Comparison of ENCODE assay signal across 13 cellular contexts in genomic region chr1:27591622-27592021, GRCh38. TPM values are rescaled to one million over a fixed set of nuclear protein-coding genes. Genes with fewer than 3 reads are reported as not detected.
DNase-seq lines count a peak whose midpoint lies in the region; ATAC-seq, FAIRE-seq and TF ChIP-seq lines count a peak whose summit lies in the region.
"Had no signal": no experiment of that assay in that cellular context is flagged by ENCODE, and none has a peak within 500 bp of the region (broad histone marks: within the 10 kb centered on the region; RNA-seq: fewer than 3 reads in every experiment).

No MANE protein-coding gene starts in this region.

- TF ChIP-seq POLR2A in A549 (IDR thresholded peaks at IDR 0.05; ENCODE audit: low read length) (no peak), K562 (conservative IDR thresholded peaks at IDR 0.05) (no peak)

- TF ChIP-seq CTCF in A549 (IDR thresholded peaks at IDR 0.05) = no peak
- TF ChIP-seq CTCF in K562 (IDR thresholded peaks at IDR 0.05 in 2 of 3, conservative IDR thresholded peaks at IDR 0.05 in 1 of 3; ENCODE audit: insufficient read depth in 2 of 3, low read depth in 1 of 3, low read length in 3 of 3) = no peak

- H3K27ac Mint-ChIP-seq in natural killer cell treated with Interleukin-12 subunit alpha and Interleukin-12 subunit beta and Interleukin-15 and Interleukin-18, amount 100 ng/mL, for 72 hours = no peak overlapping the region
- H3K27ac Mint-ChIP-seq: activated naive CD4-positive, alpha-beta T cell treated with anti-CD3 and anti-CD28 coated beads, Interleukin-2, amount 10 ng/mL, durations not matched to agents 7 days and 5 days; nephron progenitor cell had no signal

- TF ChIP-seq EP300 in A549 (IDR thresholded peaks at IDR 0.05) (no peak), Ishikawa (IDR thresholded peaks at IDR 0.05; ENCODE audit: borderline replicate concordance) (no peak), K562 (IDR thresholded peaks at IDR 0.05; ENCODE audit: low read length) (no peak)

- H3K36me3 ChIP-seq in K562 (ENCODE audit: control insufficient read depth, insufficient read depth, low read length) (peaks cover 48% of the 10 kb centered on the region; the same call in 2 of the 3 replicates), muscle layer of colon (ENCODE audit: insufficient read depth, low read length) (peaks cover 13% of the 10 kb centered on the region)

- DNase-seq in A549 (ENCODE audit: low read depth in 1 of 2, low spot score in 1 of 2) (no peak), K562 (ENCODE audit: extremely low read depth in 1 of 4, low spot score in 3 of 4) (no peak), glomerular visceral epithelial cell (ENCODE audit: extremely low spot score) (no peak)
- no peak for DNase-seq in natural killer cell treated with Interleukin-12 subunit alpha and Interleukin-12 subunit beta and Interleukin-15 and Interleukin-18, amount 100 ng/mL, for 72 hours (ENCODE audit: low spot score)
- no peak for DNase-seq in activated CD4-positive, alpha-beta T cell treated with anti-CD3 and anti-CD28 coated beads for 48 hours
- DNase-seq: activated naive CD4-positive, alpha-beta T cell treated with anti-CD3 and anti-CD28 coated beads, Interleukin-2, amount 10 ng/mL, durations not matched to agents 7 days and 5 days; cortex of kidney; foreskin melanocyte; nephron progenitor cell had no signal

- peak overlapping the region in 1 of 2 experiments; percentile 84; a peak in 3 of 6 replicates for H3K27ac ChIP-seq in A549
- H3K27ac ChIP-seq in K562 (ENCODE audit: extremely low read depth, low read depth, low read length) = no peak overlapping the region
- H3K27ac ChIP-seq in muscle layer of colon (ENCODE audit: low read depth, low read length) = peak overlapping the region; percentile 46

- H3K4me1 Mint-ChIP-seq in natural killer cell treated with Interleukin-12 subunit alpha and Interleukin-12 subunit beta and Interleukin-15 and Interleukin-18, amount 100 ng/mL, for 72 hours (ENCODE audit: low read depth in 2 of 2) = no peaks in the 10 kb centered on the region

- TF ChIP-seq RAD21 in A549 (conservative IDR thresholded peaks at IDR 0.05 in 1 of 2, IDR thresholded peaks at IDR 0.05 in 1 of 2) = no peak
- TF ChIP-seq RAD21 in Ishikawa (IDR thresholded peaks at IDR 0.05; ENCODE audit: low read depth) = no peak
- TF ChIP-seq RAD21 in K562 (CRISPR knock-in tag; conservative IDR thresholded peaks at IDR 0.05 in 1 of 2, IDR thresholded peaks at IDR 0.05 in 1 of 2) = no peak

- H3K9ac ChIP-seq in K562 (ENCODE audit: insufficient read depth in 1 of 2, low read depth in 2 of 2, low read length in 2 of 2) (peak overlapping the region in 1 of 2 experiments; percentile 80; a peak in 2 of 4 replicates), muscle layer of colon (ENCODE audit: low read length) (no peak overlapping the region)

- no peak for FAIRE-seq in A549 (lab: Jason Lieb, UNC)
- no peak for FAIRE-seq in K562 (lab: Jason Lieb, UNC)

- H3K36me3 Mint-ChIP-seq in natural killer cell treated with Interleukin-12 subunit alpha and Interleukin-12 subunit beta and Interleukin-15 and Interleukin-18, amount 100 ng/mL, for 72 hours = no peaks in the 10 kb centered on the region
- H3K36me3 Mint-ChIP-seq: activated naive CD4-positive, alpha-beta T cell treated with anti-CD3 and anti-CD28 coated beads, Interleukin-2, amount 10 ng/mL, durations not matched to agents 7 days and 5 days had no signal

- BruUV-seq in K562 (replicated peaks; lab: Mats Ljungman, UMichigan) = no TSS peak

- in situ Hi-C loops in K562 (cut with MboI) = no loop called here

- CTCF ChIA-PET in A549 (lab: Yijun Ruan, JAX) (interaction anchor here (0.6 to 23.7 kb wide), 6 partner anchors 9 to 189 kb away, joined by 3 to 314 read pairs (median 4); no protein-coding TSS in a partner anchor), K562 (lab: Yijun Ruan, JAX; ENCODE audit: low intra/inter-chr PET ratio) (no interaction called here)

- ATAC-seq in A549 = no peak
- ATAC-seq in K562 = no peak
- no peak for ATAC-seq in GM18909 (IDR thresholded peaks at IDR 0.05; ENCODE audit: poor library complexity, unreplicated experiment)
- ATAC-seq in natural killer cell treated with Interleukin-12 subunit alpha and Interleukin-12 subunit beta and Interleukin-15 and Interleukin-18, amount 100 ng/mL, for 72 hours = no peak

- peaks cover 69% of the 10 kb centered on the region for H3K79me2 ChIP-seq in K562 (ENCODE audit: control insufficient read depth, insufficient read depth, low read length)

- H4K20me1 ChIP-seq in K562 (replicated peaks; ENCODE audit: control insufficient read depth, insufficient read depth, low read length) = peaks cover 44% of the 10 kb centered on the region

- H3K4me3 ChIP-seq in A549 (no peak overlapping the region), K562 (no peak overlapping the region), muscle layer of colon (ENCODE audit: low read depth in 1 of 2, low read length in 2 of 2) (no peak overlapping the region)

- H3K4me2 ChIP-seq in A549 = peak overlapping the region; percentile 60
- no peak overlapping the region for H3K4me2 ChIP-seq in K562 (ENCODE audit: insufficient read depth, low read length)

- H3K27me3 Mint-ChIP-seq in natural killer cell treated with Interleukin-12 subunit alpha and Interleukin-12 subunit beta and Interleukin-15 and Interleukin-18, amount 100 ng/mL, for 72 hours = no peaks in the 10 kb centered on the region
- H3K27me3 Mint-ChIP-seq: activated naive CD4-positive, alpha-beta T cell treated with anti-CD3 and anti-CD28 coated beads, Interleukin-2, amount 10 ng/mL, durations not matched to agents 7 days and 5 days had no signal

- intact Hi-C loops in K562 (cut with micrococcal nuclease) = no loop called here

- H3K27me3 ChIP-seq in K562 (ENCODE audit: control insufficient read depth in 2 of 2, insufficient read depth in 2 of 2, low read length in 2 of 2) (no peaks in the 10 kb centered on the region), muscle layer of colon (ENCODE audit: control insufficient read depth in 1 of 2, insufficient read depth in 2 of 2, low read length in 2 of 2) (no peaks in the 10 kb centered on the region)

- WGBS in A549 (ENCODE audit: missing lambda C conversion rate) = 82% methylated on average over 4 of the region's 4 CpGs
- 82% methylated on average over 4 of the region's 4 CpGs for WGBS in K562 (ENCODE audit: insufficient coverage, low coverage, missing lambda C conversion rate)

- H2AFZ ChIP-seq in K562 (ENCODE audit: low read depth, low read length) = no peak overlapping the region

- H3K9me3 ChIP-seq in A549 (no peaks in the 10 kb centered on the region), K562 (replicated peaks; ENCODE audit: control insufficient read depth, insufficient read depth, low read depth, low read length) (no peaks in the 10 kb centered on the region), muscle layer of colon (ENCODE audit: low read length) (no peaks in the 10 kb centered on the region)

- H3K9me3 Mint-ChIP-seq in natural killer cell treated with Interleukin-12 subunit alpha and Interleukin-12 subunit beta and Interleukin-15 and Interleukin-18, amount 100 ng/mL, for 72 hours = no peaks in the 10 kb centered on the region
- H3K9me3 Mint-ChIP-seq: activated naive CD4-positive, alpha-beta T cell treated with anti-CD3 and anti-CD28 coated beads, Interleukin-2, amount 10 ng/mL, durations not matched to agents 7 days and 5 days; nephron progenitor cell had no signal

- POLR2A ChIA-PET in A549 (lab: Yijun Ruan, JAX) (no interaction called here), K562 (lab: Yijun Ruan, JAX) (interaction anchor here (0.6 to 4.5 kb wide), 3 partner anchors 9 to 294 kb away, joined by 3 to 28 read pairs (median 3); no protein-coding TSS in a partner anchor)

- H3K4me1 ChIP-seq in A549 = peaks cover 48% of the 10 kb centered on the region
- peaks cover 17 to 64% of the 10 kb centered on the region in 2 experiments for H3K4me1 ChIP-seq in K562 (replicated peaks in 1 of 2; ENCODE audit: control insufficient read depth in 2 of 2, insufficient read depth in 2 of 2, low read length in 2 of 2)
- peaks cover 96% of the 10 kb centered on the region for H3K4me1 ChIP-seq in muscle layer of colon (ENCODE audit: insufficient read depth, low read length)

- H3K4me3 Mint-ChIP-seq in natural killer cell treated with Interleukin-12 subunit alpha and Interleukin-12 subunit beta and Interleukin-15 and Interleukin-18, amount 100 ng/mL, for 72 hours = no peak overlapping the region
- H3K4me3 Mint-ChIP-seq: activated naive CD4-positive, alpha-beta T cell treated with anti-CD3 and anti-CD28 coated beads, Interleukin-2, amount 10 ng/mL, durations not matched to agents 7 days and 5 days; nephron progenitor cell had no signal

- H3K9me1 ChIP-seq in K562 (ENCODE audit: control insufficient read depth, insufficient read depth, low read length) = peaks cover 10% of the 10 kb centered on the region

RNA-seq across cellular contexts. Expression of gene AHDC1, which starts 12.3 kb away (rescaled TPM):
- polyA plus RNA-seq in A549 (2011; rRNA removed) = 1.3 and 2.6 TPM in 2 replicates
- polyA plus RNA-seq in A549 (2012; cell fraction: cytosol; rRNA removed) = 5.0 and 6.2 TPM in 2 replicates
- polyA plus RNA-seq in A549 (2012; cell fraction: nucleus; rRNA removed) = 12.9 and 17.1 TPM in 2 replicates
- 9.8 to 11.5 TPM (median 10.0 TPM) in 3 replicates for polyA plus RNA-seq in A549 (2017; fragmentation: RNase III; extraction: RNeasy Plus Mini Kit Qiagen cat#74134 plus additional on column Dnase treatment)
- 2.9 and 3.6 TPM in 2 replicates for polyA minus RNA-seq in A549 (2011; rRNA and poly(A)+ RNA removed)
- total RNA-seq in K562 (2011; cell fraction: chromatin; rRNA removed; ENCODE audit: low replicate concordance) = 62.5 and 101 TPM in 2 replicates
- total RNA-seq in K562 (2011; cell fraction: nucleolus; rRNA removed) = 36.7 and 38.9 TPM in 2 replicates
- total RNA-seq in K562 (2011; cell fraction: nucleoplasm; rRNA removed) = 49.2 and 72.8 TPM in 2 replicates
- total RNA-seq in K562 (2014; rRNA removed) = 7.9 and 12.5 TPM in 2 replicates
- total RNA-seq in K562 (2014; rRNA removed; fragmentation: Illumina TruSeq; extraction: Trizol) = 3.6 and 4.6 TPM in 2 replicates
- total RNA-seq in K562 (2015; rRNA removed; fragmentation: Illumina TruSeq; extraction: Trizol) = 4.7 and 4.8 TPM in 2 replicates
- total RNA-seq in K562 (2021) = 36.4 and 37.8 TPM in 2 replicates
- polyA plus RNA-seq in K562 (2011; rRNA removed) = 3.1 and 4.2 TPM in 2 replicates
- polyA plus RNA-seq in K562 (2011; cell fraction: cytosol; rRNA removed) = 2.3 and 3.9 TPM in 2 replicates
- 13.3 and 21.8 TPM in 2 replicates for polyA plus RNA-seq in K562 (2011; cell fraction: nucleus; rRNA removed)
- polyA plus RNA-seq in K562 (2012) = 13.7 and 18.2 TPM in 2 replicates
- polyA plus RNA-seq in K562 (2014; fragmentation: Illumina TruSeq; extraction: Trizol) = 5.4 and 9.5 TPM in 2 replicates
- polyA plus RNA-seq in K562 (2014; fragmentation: Nextera tagmentation; extraction: Ambion mirVana) = under 1 TPM; 0.21 to 0.59 TPM
- polyA plus RNA-seq in K562 (2014; rRNA removed) = 8.5 and 9.0 TPM in 2 replicates
- 3.7 and 9.1 TPM in 2 replicates for polyA minus RNA-seq in K562 (2011; rRNA and poly(A)+ RNA removed)
- 12.2 and 15.2 TPM in 2 replicates for polyA minus RNA-seq in K562 (2011; cell fraction: cytosol; rRNA and poly(A)+ RNA removed)
- 10.6 and 11.6 TPM in 2 replicates for polyA minus RNA-seq in K562 (2011; cell fraction: nucleus; rRNA and poly(A)+ RNA removed)
- total RNA-seq in natural killer cell treated with Interleukin-12 subunit alpha and Interleukin-12 subunit beta and Interleukin-15 and Interleukin-18, amount 100 ng/mL, for 72 hours = 10 to 100 TPM; 38.8 to 42.9 TPM

RNA-seq across cellular contexts. Expression of gene FGR, which starts 43.4 kb away (rescaled TPM):
- polyA plus RNA-seq in A549 (2011; rRNA removed) (not detected in 2 replicates), A549 (2017; fragmentation: RNase III; extraction: RNeasy Plus Mini Kit Qiagen cat#74134 plus additional on column Dnase treatment) (not detected in 3 replicates), K562 (2011; rRNA removed) (0.04 TPM in 1 of 2 replicates, not detected in the other), K562 (2014; fragmentation: Illumina TruSeq; extraction: Trizol) (not detected in 2 replicates), K562 (2014; fragmentation: Nextera tagmentation; extraction: Ambion mirVana) (not detected), K562 (2014; rRNA removed) (not detected in 2 replicates)
- not detected in 2 replicates for polyA plus RNA-seq in A549 (2012; cell fraction: cytosol; rRNA removed)
- polyA plus RNA-seq in A549 (2012; cell fraction: nucleus; rRNA removed) = not detected in 2 replicates
- polyA minus RNA-seq in A549 (2011; rRNA and poly(A)+ RNA removed) = not detected in 2 replicates
- not detected in 2 replicates for total RNA-seq in K562 (2011; cell fraction: chromatin; rRNA removed; ENCODE audit: low replicate concordance)
- total RNA-seq in K562 (2011; cell fraction: nucleolus; rRNA removed) = not detected in 2 replicates
- total RNA-seq in K562 (2011; cell fraction: nucleoplasm; rRNA removed) = not detected in 2 replicates
- total RNA-seq in K562 (2014; rRNA removed) (not detected in 2 replicates), K562 (2014; rRNA removed; fragmentation: Illumina TruSeq; extraction: Trizol) (not detected in 2 replicates), K562 (2015; rRNA removed; fragmentation: Illumina TruSeq; extraction: Trizol) (not detected in 2 replicates), K562 (2021) (0.11 and 0.38 TPM in 2 replicates)
- 0.06 TPM in 1 of 2 replicates, not detected in the other for polyA plus RNA-seq in K562 (2011; cell fraction: cytosol; rRNA removed)
- polyA plus RNA-seq in K562 (2011; cell fraction: nucleus; rRNA removed) = 0.20 TPM in 1 of 2 replicates, not detected in the other
- polyA plus RNA-seq in K562 (2012) = not detected in 2 replicates
- not detected in 2 replicates for polyA minus RNA-seq in K562 (2011; rRNA and poly(A)+ RNA removed)
- polyA minus RNA-seq in K562 (2011; cell fraction: cytosol; rRNA and poly(A)+ RNA removed) = not detected in 2 replicates
- polyA minus RNA-seq in K562 (2011; cell fraction: nucleus; rRNA and poly(A)+ RNA removed) = not detected in 2 replicates
- total RNA-seq in natural killer cell treated with Interleukin-12 subunit alpha and Interleukin-12 subunit beta and Interleukin-15 and Interleukin-18, amount 100 ng/mL, for 72 hours = 10 to 100 TPM; 14.2 to 60.0 TPM
- total RNA-seq: G401 had no signal

Comparison
In these comparisons a context has a peak if more than half of its experiments do, and no peak if none do; other contexts are left out.
1. RNA of gene FGR, which starts 43.4 kb away (total RNA-seq): 14.2 to 60.0 TPM in natural killer cell treated with Interleukin-12 subunit alpha and Interleukin-12 subunit beta and Interleukin-15 and Interleukin-18, amount 100 ng/mL, for 72 hours; 0.11 to 0.38 TPM in K562; every median in the first group is over 10 times any median in the second.